ENCODE assay signal across 15 cellular contexts in genomic region chr10:78280604-78281003, GRCh38.
DNase-seq lines count a peak whose midpoint lies in the region; ATAC-seq and TF ChIP-seq lines count a peak whose summit lies in the region.
"Had no signal": no experiment of that assay in that cellular context is flagged by ENCODE, and none has a peak within 500 bp of the region (broad histone marks: within the 10 kb centered on the region; RNA-seq: fewer than 3 reads in every experiment).

No MANE protein-coding gene starts in this region.

- no peak for TF ChIP-seq CTCF in IMR-90 (conservative IDR thresholded peaks at IDR 0.05; ENCODE audit: low read depth, low read length)
- TF ChIP-seq CTCF in brain (conservative IDR thresholded peaks at IDR 0.05), result no peak
- TF ChIP-seq CTCF in nephron (IDR thresholded peaks at IDR 0.05; ENCODE audit: unreplicated experiment in 3 of 3), result no peak
- no peak for TF ChIP-seq CTCF in spleen (IDR thresholded peaks at IDR 0.05 in 8 of 11, conservative IDR thresholded peaks at IDR 0.05 in 3 of 11)
- no peak for TF ChIP-seq CTCF in activated CD8-positive, alpha-beta T cell treated with anti-CD3 and anti-CD28 coated beads for 36 hours (IDR thresholded peaks at IDR 0.05)

- H2BK15ac ChIP-seq in IMR-90 (ENCODE audit: low read depth, low read length), result no peak overlapping the region

- H3K56ac ChIP-seq in IMR-90 (ENCODE audit: extremely low read depth, insufficient read depth, low read length), result no peak overlapping the region

- H3K4me3 Mint-ChIP-seq in brain (no peak overlapping the region), nephron (no peak overlapping the region)
- no peak overlapping the region for H3K4me3 Mint-ChIP-seq in activated CD8-positive, alpha-beta T cell treated with anti-CD3 and anti-CD28 coated beads for 36 hours
- H3K4me3 Mint-ChIP-seq: CD4-positive, alpha-beta memory T cell; GM23338 had no signal

- 97% methylated on average over 4 of the region's 6 CpGs; no CpG with 5 or more reads in 1 of the 2 experiments for WGBS in IMR-90 (ENCODE audit: extremely low coverage in 2 of 2, insufficient read length in 1 of 2), 2 experiments
- 80 to 89% (median 86%) methylated on average over 6 of the region's 6 CpGs for WGBS in spleen, 5 donors

- H3K23ac ChIP-seq in IMR-90 (ENCODE audit: low read depth, low read length), result no peak overlapping the region

- H2AK5ac ChIP-seq in IMR-90 (ENCODE audit: low read depth, low read length), result peak overlapping the region; percentile 28; the same call in 1 of the 2 replicates

- in situ Hi-C loops in IMR-90 (cut with MboI; ENCODE audit: low sequenced_read_pairs), result no loop called here

- H3K27ac ChIP-seq in IMR-90 (ENCODE audit: insufficient read depth, low read length), result no peak overlapping the region
- H3K27ac ChIP-seq in spleen, result no peak overlapping the region

- H3K27me3 ChIP-seq in IMR-90 (ENCODE audit: control insufficient read depth, insufficient read depth, low read length) (no peaks in the 10 kb centered on the region; the same call in 1 of the 2 replicates), spleen (replicated peaks in 1 of 7) (no peaks in the 10 kb centered on the region)

- H3K9me3 Mint-ChIP-seq in brain (no peaks in the 10 kb centered on the region), nephron (no peaks in the 10 kb centered on the region)
- H3K9me3 Mint-ChIP-seq in activated CD8-positive, alpha-beta T cell treated with anti-CD3 and anti-CD28 coated beads for 36 hours, result no peaks in the 10 kb centered on the region
- H3K9me3 Mint-ChIP-seq: CD4-positive, alpha-beta memory T cell; GM23338 had no signal

- no peaks in the 10 kb centered on the region for H3K9me3 ChIP-seq in IMR-90 (ENCODE audit: control insufficient read depth, insufficient read depth, low read length)
- no peaks in the 10 kb centered on the region for H3K9me3 ChIP-seq in spleen
- H3K9me3 ChIP-seq: Caco-2, HAP-1 had no signal

- H3K4me1 ChIP-seq in IMR-90 (ENCODE audit: control insufficient read depth, insufficient read depth, low read length) (peaks cover 2% of the 10 kb centered on the region), spleen (no peaks in the 10 kb centered on the region)
- H3K4me1 ChIP-seq: HAP-1 had no signal

- H2AK9ac ChIP-seq in IMR-90 (replicated peaks; ENCODE audit: low read depth, low read length, poor library complexity), result no peak overlapping the region

- no peaks in the 10 kb centered on the region for H4K20me1 ChIP-seq in IMR-90 (ENCODE audit: insufficient read depth, low read length)

- no peaks in the 10 kb centered on the region for H3K79me1 ChIP-seq in IMR-90 (ENCODE audit: low read depth in 1 of 2, low read length in 2 of 2)

- no peak overlapping the region for H2BK120ac ChIP-seq in IMR-90 (ENCODE audit: low read depth, low read length)

- H2BK5ac ChIP-seq in IMR-90 (ENCODE audit: low read depth, low read length, poor library complexity, severe bottlenecking), result no peak overlapping the region

- no TSS peak for BruUV-seq in IMR-90 (replicated peaks; lab: Mats Ljungman, UMichigan)

- H3K4me1 Mint-ChIP-seq in brain (peaks cover 90% of the 10 kb centered on the region), nephron (peaks cover 40% of the 10 kb centered on the region)
- no peaks in the 10 kb centered on the region for H3K4me1 Mint-ChIP-seq in activated CD8-positive, alpha-beta T cell treated with anti-CD3 and anti-CD28 coated beads for 36 hours (ENCODE audit: low read depth)

- no peaks in the 10 kb centered on the region for H3K36me3 Mint-ChIP-seq in brain
- no peaks in the 10 kb centered on the region for H3K36me3 Mint-ChIP-seq in nephron (ENCODE audit: low read depth)
- H3K36me3 Mint-ChIP-seq in activated CD8-positive, alpha-beta T cell treated with anti-CD3 and anti-CD28 coated beads for 36 hours (ENCODE audit: low read depth), result no peaks in the 10 kb centered on the region
- H3K36me3 Mint-ChIP-seq: CD4-positive, alpha-beta memory T cell had no signal

- CTCF ChIA-PET in IMR-90 (lab: Yijun Ruan, JAX), result no interaction called here
- CTCF ChIA-PET in activated CD8-positive, alpha-beta T cell treated with anti-CD3 and anti-CD28 coated beads for 36 hours (lab: Charles Lee), result no interaction called here

- no peak overlapping the region for H4K91ac ChIP-seq in IMR-90 (ENCODE audit: insufficient read depth, low read depth, low read length)

- dilution Hi-C loops in IMR-90 (cut with HindIII; ENCODE audit: low sequenced_read_pairs, unreplicated experiment), result no loop called here

- no peak overlapping the region for H3K4me3 ChIP-seq in IMR-90 (ENCODE audit: insufficient read depth, low read depth, low read length)
- H3K4me3 ChIP-seq in spleen, result no peak overlapping the region
- H3K4me3 ChIP-seq: GM12878, GM23338, HAP-1 had no signal

- no peak for TF ChIP-seq POLR2A in IMR-90 (IDR thresholded peaks at IDR 0.05; ENCODE audit: low read depth, low read length)
- TF ChIP-seq POLR2A in spleen (IDR thresholded peaks at IDR 0.05), result no peak

- POLR2A ChIA-PET in IMR-90 (lab: Charles Lee; ENCODE audit: unreplicated experiment), result no interaction called here
- POLR2A ChIA-PET in activated CD8-positive, alpha-beta T cell treated with anti-CD3 and anti-CD28 coated beads for 36 hours (lab: Charles Lee), result no interaction called here

- no peak overlapping the region for H4K5ac ChIP-seq in IMR-90 (ENCODE audit: low read depth, low read length)

- 0 out of 2 replicates have a peak, but pooled peaks cover 8% of the 10 kb centered on the region for H3K9me1 ChIP-seq in IMR-90 (ENCODE audit: insufficient read depth, low read length)

- no peak overlapping the region for H2BK20ac ChIP-seq in IMR-90 (ENCODE audit: low read depth, low read length)

- TF ChIP-seq RAD21 in IMR-90 (IDR thresholded peaks at IDR 0.05; ENCODE audit: low read length), result no peak

- H3K4ac ChIP-seq in IMR-90 (ENCODE audit: low read depth, low read length), result no peak overlapping the region

- H2AFZ ChIP-seq in IMR-90 (replicated peaks; ENCODE audit: low read length, poor library complexity), result no peak overlapping the region
- H2AFZ ChIP-seq: GM23338 had no signal

- H3K27ac Mint-ChIP-seq in brain (peak overlapping the region in 4 of 5 experiments; percentile 53 to 93 (median 70)), nephron (peak overlapping the region; percentile 30 to 80 (median 55))
- H3K27ac Mint-ChIP-seq in activated CD8-positive, alpha-beta T cell treated with anti-CD3 and anti-CD28 coated beads for 36 hours, result no peak overlapping the region
- H3K27ac Mint-ChIP-seq: GM23338 had no signal

- intact Hi-C loops in IMR-90 (cut with micrococcal nuclease) (no loop called here), spleen (cut with DNase I; ENCODE audit: low total_unique reads) (no loop called here)
- intact Hi-C loops in activated CD8-positive, alpha-beta T cell treated with anti-CD3 and anti-CD28 coated beads for 36 hours (cut with micrococcal nuclease), result no loop called here

- H3K27me3 Mint-ChIP-seq in brain, result peaks cover 3% of the 10 kb centered on the region
- peaks cover 10% of the 10 kb centered on the region for H3K27me3 Mint-ChIP-seq in nephron (ENCODE audit: low read depth)
- no peaks in the 10 kb centered on the region for H3K27me3 Mint-ChIP-seq in activated CD8-positive, alpha-beta T cell treated with anti-CD3 and anti-CD28 coated beads for 36 hours

- H3K18ac ChIP-seq in IMR-90 (ENCODE audit: low read depth, low read length), result no peak overlapping the region

- H3K36me3 ChIP-seq in IMR-90 (ENCODE audit: control insufficient read depth, insufficient read depth, low read length), result no peaks in the 10 kb centered on the region
- no peaks in the 10 kb centered on the region for H3K36me3 ChIP-seq in spleen
- H3K36me3 ChIP-seq: HAP-1 had no signal

- H4K8ac ChIP-seq in IMR-90 (ENCODE audit: low read depth in 2 of 2, low read length in 2 of 2), result no peak overlapping the region

- H3K4me2 ChIP-seq in IMR-90 (ENCODE audit: low read depth, low read length), result no peak overlapping the region
- H3K4me2 ChIP-seq: GM23338 had no signal

- no peak overlapping the region for H3K14ac ChIP-seq in IMR-90 (replicated peaks; ENCODE audit: low read depth, low read length)

- ATAC-seq in IMR-90 (ENCODE audit: low read depth), result no peak
- no peak for ATAC-seq in activated CD8-positive, alpha-beta T cell treated with anti-CD3 and anti-CD28 coated beads for 36 hours
- no peak for ATAC-seq in HG03442 (IDR thresholded peaks at IDR 0.05; ENCODE audit: unreplicated experiment)
- ATAC-seq: GM12878, GM23338 had no signal

- DNase-seq in IMR-90 (no peak), spleen (peak; percentile 42), globus pallidus (ENCODE audit: low spot score) (no peak)
- DNase-seq in activated CD8-positive, alpha-beta T cell treated with anti-CD3 and anti-CD28 coated beads for 36 hours, result no peak
- DNase-seq: C1 segment of cervical spinal cord; Caco-2; CD4-positive, alpha-beta memory T cell; DMS153; DND-41 had no signal

- no peak overlapping the region for H3K9ac ChIP-seq in IMR-90 (ENCODE audit: low read depth, low read length)

TF ChIP-seq in IMR-90, 13 proteins besides CTCF, POLR2A, EP300 and RAD21 (continues in another document):
- TF ChIP-seq MXI1 (IDR thresholded peaks at IDR 0.05; ENCODE audit: borderline replicate concordance, low read depth, low read length) (no peak), RFX5 (IDR thresholded peaks at IDR 0.05; ENCODE audit: low read depth, low read length) (no peak), FOS (IDR thresholded peaks at IDR 0.05; ENCODE audit: low read depth, low read length) (no peak), CEBPB (IDR thresholded peaks at IDR 0.05; ENCODE audit: low read depth, low read length) (no peak), MAFK (IDR thresholded peaks at IDR 0.05; ENCODE audit: low read depth, low read length) (no peak), CHD1 (IDR thresholded peaks at IDR 0.05; ENCODE audit: low read depth, low read length) (no peak), RCOR1 (IDR thresholded peaks at IDR 0.05; ENCODE audit: insufficient replicate concordance, low read length) (no peak), ELK1 (IDR thresholded peaks at IDR 0.05; ENCODE audit: borderline replicate concordance, low read depth, low read length) (no peak), MAZ (IDR thresholded peaks at IDR 0.05; ENCODE audit: borderline replicate concordance, low read depth, low read length) (no peak), BHLHE40 (IDR thresholded peaks at IDR 0.05; ENCODE audit: low read depth, low read length) (no peak)
